ENCODE assay signal across 19 cellular contexts in the genomic region with DNA sequence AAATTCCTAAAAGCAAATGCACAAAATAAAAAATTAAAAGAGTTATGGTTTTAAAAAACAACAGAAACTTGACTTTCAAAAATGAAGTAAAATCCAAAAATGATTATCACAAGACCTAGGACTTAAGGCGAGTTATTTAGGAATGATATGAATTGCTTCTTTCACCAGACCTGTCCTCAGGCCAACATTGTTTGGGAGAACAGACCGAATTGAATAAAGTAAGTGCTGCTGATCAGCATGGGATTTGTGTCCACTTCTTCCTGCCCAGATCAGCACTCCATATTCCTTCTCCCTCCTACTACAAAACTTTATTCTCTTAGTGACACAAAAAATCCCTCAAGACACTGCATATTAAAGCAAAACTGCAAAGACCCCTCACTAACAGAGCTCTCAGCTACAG.
"Had no signal": no experiment of that assay in that cellular context is flagged by ENCODE, and none has a peak within 500 bp of the region (broad histone marks: within the 10 kb centered on the region; RNA-seq: fewer than 3 reads in every experiment).

No MANE protein-coding gene starts in this region.

- DNase-seq: KBM-7, MV-4-11, NCI-H1048, NCI-H1105, NCI-H1417, NCI-H1436 treated with DMSO at 0.1 percent for 48 hours, NCI-H1694, NCI-H187 treated with DMSO at 0.1 percent for 48 hours, NCI-H2081, NCI-H2107, NCI-H2227 treated with DMSO at 0.1 percent for 48 hours, NCI-H524, NCI-H526 treated with DMSO at 0.1 percent for 48 hours, NCI-H774, PC-3, SHP77 had no signal

- ATAC-seq: Panc1, PC-3, SK-N-SH treated with all-trans-retinoic acid at 6 μM for 48 hours had no signal

- H3K27ac ChIP-seq: RWPE1 had no signal
